17 cellular contexts compared by ENCODE assay signal in the genomic region with DNA sequence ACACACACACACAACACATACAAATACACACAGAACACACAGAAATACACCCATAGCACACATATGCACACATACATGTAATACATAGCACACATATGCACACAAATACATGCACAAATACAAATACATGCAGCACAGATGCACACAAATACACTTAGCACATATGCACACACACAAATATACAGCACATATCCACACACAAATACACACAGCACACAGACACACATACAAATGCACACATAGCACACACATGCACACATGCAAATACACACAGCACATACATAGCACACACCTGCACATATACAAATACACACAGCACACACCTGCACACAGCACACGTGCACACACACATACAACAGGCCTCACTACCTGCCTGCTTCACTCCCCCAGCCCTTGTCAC. TPM values are rescaled to one million over a fixed set of nuclear protein-coding genes. Genes with fewer than 3 reads are reported as not detected.
DNase-seq lines count a peak whose midpoint lies in the region; ATAC-seq and TF ChIP-seq lines count a peak whose summit lies in the region.
"Had no signal": no experiment of that assay in that cellular context is flagged by ENCODE, and none has a peak within 500 bp of the region (broad histone marks: within the 10 kb centered on the region; RNA-seq: fewer than 3 reads in every experiment).

No MANE protein-coding gene starts in this region.

- no peaks in the 10 kb centered on the region for H4K20me1 ChIP-seq in BLaER1 treated with 17β-estradiol and CSF1 and Interleukin-3, amounts not matched to agents 10 nM and 100 nM

- peak overlapping the region in 4 of 7 donors; percentile 2 to 50 (median 22) for H3K4me3 Mint-ChIP-seq in CD8-positive, alpha-beta memory T cell
- no peak overlapping the region for H3K4me3 Mint-ChIP-seq in activated CD8-positive, alpha-beta T cell treated with anti-CD3 and anti-CD28 coated beads for 36 hours
- H3K4me3 Mint-ChIP-seq in naive B cell (peak overlapping the region in 7 of 8 donors; percentile 36 to 93 (median 62)), Calu3 (ENCODE audit: low read depth, unreplicated experiment) (no peak overlapping the region)

- H3K9me3 ChIP-seq in BLaER1 treated with 17β-estradiol and CSF1 and Interleukin-3, amounts not matched to agents 10 nM and 100 nM (replicated peaks in 1 of 11), result no peaks in the 10 kb centered on the region
- no peaks in the 10 kb centered on the region for H3K9me3 ChIP-seq in CD8-positive, alpha-beta memory T cell (ENCODE audit: low read length)
- H3K9me3 ChIP-seq: thoracic aorta had no signal

- TF ChIP-seq CTCF in activated CD8-positive, alpha-beta T cell treated with anti-CD3 and anti-CD28 coated beads for 36 hours (IDR thresholded peaks at IDR 0.05), result no peak
- TF ChIP-seq CTCF in Calu3 (IDR thresholded peaks at IDR 0.05; ENCODE audit: unreplicated experiment), result no peak

- 0 out of 22 replicates have a peak, but pooled peaks cover 0 to 3% (median 0%) of the 10 kb centered on the region in 11 experiments for H3K27me3 ChIP-seq in BLaER1 treated with 17β-estradiol and CSF1 and Interleukin-3, amounts not matched to agents 10 nM and 100 nM
- H3K27me3 ChIP-seq in CD8-positive, alpha-beta memory T cell (ENCODE audit: insufficient read depth, low read length, poor library complexity, severe bottlenecking), result no peaks in the 10 kb centered on the region

- ATAC-seq in activated CD8-positive, alpha-beta T cell treated with anti-CD3 and anti-CD28 coated beads for 36 hours, result no peak
- no peak for ATAC-seq in naive B cell (ENCODE audit: low read depth in 2 of 2)

- H3K36me3 Mint-ChIP-seq in CD8-positive, alpha-beta memory T cell, result no peaks in the 10 kb centered on the region
- no peaks in the 10 kb centered on the region for H3K36me3 Mint-ChIP-seq in activated CD8-positive, alpha-beta T cell treated with anti-CD3 and anti-CD28 coated beads for 36 hours (ENCODE audit: low read depth)
- no peaks in the 10 kb centered on the region for H3K36me3 Mint-ChIP-seq in naive B cell
- H3K36me3 Mint-ChIP-seq in Calu3 (ENCODE audit: insufficient read depth, unreplicated experiment), result no peaks in the 10 kb centered on the region

- peak overlapping the region in 9 of 11 experiments; percentile 20 to 98 (median 93); a peak in 14 of 22 replicates for H3K4me2 ChIP-seq in BLaER1 treated with 17β-estradiol and CSF1 and Interleukin-3, amounts not matched to agents 10 nM and 100 nM

- peak overlapping the region in 5 of 8 donors; percentile 7 to 87 (median 80) for H3K27ac Mint-ChIP-seq in CD8-positive, alpha-beta memory T cell
- H3K27ac Mint-ChIP-seq in activated CD8-positive, alpha-beta T cell treated with anti-CD3 and anti-CD28 coated beads for 36 hours, result peak overlapping the region; percentile 60
- peak overlapping the region; percentile 90 to 99 (median 96) for H3K27ac Mint-ChIP-seq in naive B cell
- H3K27ac Mint-ChIP-seq in Calu3 (ENCODE audit: unreplicated experiment), result no peak overlapping the region
- H3K27ac Mint-ChIP-seq: activated T-helper 2 cell treated with anti-CD3 and anti-CD28 coated beads, Interferon-gamma antibody, Interleukin-2, Interleukin-4, amounts not matched to agents 10 μg/mL and 5 μg/mL and 100 μg/mL, durations not matched to agents 14 hours and 24 hours and 36 hours had no signal

- no TSS peak for BruUV-seq in Calu3 (replicated peaks; lab: Mats Ljungman, UMichigan)

- no peak overlapping the region for H3K4me3 ChIP-seq in BLaER1 treated with 17β-estradiol and CSF1 and Interleukin-3, amounts not matched to agents 10 nM and 100 nM
- H3K4me3 ChIP-seq in CD8-positive, alpha-beta memory T cell (ENCODE audit: low read length), result no peak overlapping the region
- H3K4me3 ChIP-seq: thoracic aorta had no signal

- peaks cover 46 to 68% (median 58%) of the 10 kb centered on the region in 3 donors for H3K4me1 Mint-ChIP-seq in CD8-positive, alpha-beta memory T cell
- peaks cover 55% of the 10 kb centered on the region for H3K4me1 Mint-ChIP-seq in activated CD8-positive, alpha-beta T cell treated with anti-CD3 and anti-CD28 coated beads for 36 hours (ENCODE audit: low read depth)
- H3K4me1 Mint-ChIP-seq in naive B cell (peaks cover 84 to 96% (median 94%) of the 10 kb centered on the region in 3 donors), Calu3 (ENCODE audit: low read depth, unreplicated experiment) (no peaks in the 10 kb centered on the region)

- no peaks in the 10 kb centered on the region for H3K9me3 Mint-ChIP-seq in CD8-positive, alpha-beta memory T cell
- no peaks in the 10 kb centered on the region for H3K9me3 Mint-ChIP-seq in activated CD8-positive, alpha-beta T cell treated with anti-CD3 and anti-CD28 coated beads for 36 hours
- H3K9me3 Mint-ChIP-seq in naive B cell (no peaks in the 10 kb centered on the region), Calu3 (ENCODE audit: low read depth, unreplicated experiment) (no peaks in the 10 kb centered on the region)
- H3K9me3 Mint-ChIP-seq: activated T-helper 2 cell treated with anti-CD3 and anti-CD28 coated beads, Interferon-gamma antibody, Interleukin-2, Interleukin-4, amounts not matched to agents 10 μg/mL and 5 μg/mL and 100 μg/mL, durations not matched to agents 14 hours and 24 hours and 36 hours had no signal

- DNase-seq in CD8-positive, alpha-beta memory T cell, result no peak
- no peak for DNase-seq in activated CD8-positive, alpha-beta T cell treated with anti-CD3 and anti-CD28 coated beads for 36 hours
- DNase-seq in naive B cell (no peak), Calu3 (no peak), DMS114 treated with DMSO at 0.1 percent for 48 hours (lab: John Stamatoyannopoulos, UW; ENCODE audit: unreplicated experiment) (no peak), GM19238 (ENCODE audit: insufficient read length, low spot score) (no peak)
- DNase-seq: activated CD4-positive, CD25-positive, alpha-beta regulatory T cell; anterior cingulate cortex; DMS153; H7; left ventricle myocardium superior; NCI-H1417 treated with DMSO at 0.1 percent for 48 hours; NCI-H69; stimulated activated CD4-positive, alpha-beta T cell treated with anti-CD3 and anti-CD28 coated beads, Interleukin-15, amount 100 ng/mL, for 24 hours had no signal

- peaks cover 0 to 2% of the 10 kb centered on the region in 2 donors for H3K27me3 Mint-ChIP-seq in CD8-positive, alpha-beta memory T cell
- no peaks in the 10 kb centered on the region for H3K27me3 Mint-ChIP-seq in activated CD8-positive, alpha-beta T cell treated with anti-CD3 and anti-CD28 coated beads for 36 hours
- H3K27me3 Mint-ChIP-seq in naive B cell (no peaks in the 10 kb centered on the region), Calu3 (ENCODE audit: unreplicated experiment) (peaks cover 100% of the 10 kb centered on the region)

- intact Hi-C loops in activated CD8-positive, alpha-beta T cell treated with anti-CD3 and anti-CD28 coated beads for 36 hours (cut with micrococcal nuclease), result no loop called here
- intact Hi-C loops in Calu3 (cut with micrococcal nuclease; ENCODE audit: unreplicated experiment), result no loop called here

- H3K27ac ChIP-seq in BLaER1 treated with 17β-estradiol and CSF1 and Interleukin-3, amounts not matched to agents 10 nM and 100 nM, result 0 out of 22 replicates have a peak overlapping the region, but pooled peaks of 2 of the 11 experiments have one; percentile 57 to 78
- no peak overlapping the region for H3K27ac ChIP-seq in CD8-positive, alpha-beta memory T cell (ENCODE audit: low read depth, low read length)
- H3K27ac ChIP-seq: thoracic aorta had no signal

- POLR2A ChIA-PET in CD8-positive, alpha-beta memory T cell (lab: Charles Lee), result no interaction called here
- POLR2A ChIA-PET in activated CD8-positive, alpha-beta T cell treated with anti-CD3 and anti-CD28 coated beads for 36 hours (lab: Charles Lee), result no interaction called here

- H3K4me1 ChIP-seq in BLaER1 treated with 17β-estradiol and CSF1 and Interleukin-3, amounts not matched to agents 10 nM and 100 nM, result peaks cover 33 to 100% (median 95%) of the 10 kb centered on the region in 10 experiments
- peaks cover 67% of the 10 kb centered on the region for H3K4me1 ChIP-seq in CD8-positive, alpha-beta memory T cell (ENCODE audit: insufficient read depth, low read length)

- CTCF ChIA-PET in CD8-positive, alpha-beta memory T cell (lab: Charles Lee), result interaction anchor here (1.5 kb wide), 1 partner anchor 11 kb away, joined by 3 read pairs; no protein-coding TSS in a partner anchor
- CTCF ChIA-PET in activated CD8-positive, alpha-beta T cell treated with anti-CD3 and anti-CD28 coated beads for 36 hours (lab: Charles Lee), result interaction anchor here (1.6 kb wide), 1 partner anchor 46 kb away, joined by 4 read pairs; no protein-coding TSS in a partner anchor
- CTCF ChIA-PET in Calu3 (lab: Charles Lee), result no interaction called here

- H3K9ac ChIP-seq in BLaER1 treated with 17β-estradiol and CSF1 and Interleukin-3, amounts not matched to agents 10 nM and 100 nM, result peak overlapping the region in 2 of 11 experiments; percentile 23 to 62; a peak in 1 of 22 replicates

- H3K36me3 ChIP-seq in BLaER1 treated with 17β-estradiol and CSF1 and Interleukin-3, amounts not matched to agents 10 nM and 100 nM, result no peaks in the 10 kb centered on the region
- no peaks in the 10 kb centered on the region for H3K36me3 ChIP-seq in CD8-positive, alpha-beta memory T cell (ENCODE audit: insufficient read depth, low read length)
- H3K36me3 ChIP-seq: thoracic aorta had no signal

RNA-seq across cellular contexts. Expression of a gene that starts 49.6 kb away (rescaled TPM):
- total RNA-seq in CD8-positive, alpha-beta memory T cell, result under 1 TPM; 0.35 to 0.44 TPM
- polyA plus RNA-seq in CD8-positive, alpha-beta memory T cell, result 0.54 TPM
- total RNA-seq in activated CD8-positive, alpha-beta T cell treated with anti-CD3 and anti-CD28 coated beads for 36 hours, result 1 to 10 TPM; 3.2 to 3.3 TPM
- polyA plus RNA-seq in naive B cell (ENCODE audit: low read depth in 6 of 6), result 1 to 10 TPM in 5 of 6 donors, under 1 TPM in 1; 0.10 to 6.3 (median 1.6) TPM
- 0.07 TPM in 1 of 2 replicates, not detected in the other for total RNA-seq in Calu3 (2022)

Comparison
In these comparisons a context has a peak if more than half of its experiments do, and no peak if none do; other contexts are left out.
1. H3K4me3 Mint-ChIP-seq: peak in CD8-positive, alpha-beta memory T cell (4 of 7) and naive B cell (7 of 8); none in activated CD8-positive, alpha-beta T cell treated with anti-CD3 and anti-CD28 coated beads for 36 hours (single experiment) and Calu3 (single experiment).